1 cellular context compared by ENCODE assay signal in genomic region chr1:996851-997727, GRCh38.
TF ChIP-seq lines count a peak whose summit lies in the region.

No MANE protein-coding gene starts in this region.

TF ChIP-seq in IMR-90, 13 proteins besides CTCF, POLR2A, EP300 and RAD21:
- TF ChIP-seq USF2 (IDR thresholded peaks at IDR 0.05; ENCODE audit: low read depth, low read length) (no peak), NFE2L2 (IDR thresholded peaks at IDR 0.05; ENCODE audit: low read depth, low read length) (no peak), MAZ (IDR thresholded peaks at IDR 0.05; ENCODE audit: borderline replicate concordance, low read depth, low read length) (no peak), RCOR1 (IDR thresholded peaks at IDR 0.05; ENCODE audit: insufficient replicate concordance, low read length) (no peak), MXI1 (IDR thresholded peaks at IDR 0.05; ENCODE audit: borderline replicate concordance, low read depth, low read length) (no peak), CEBPB (IDR thresholded peaks at IDR 0.05; ENCODE audit: low read depth, low read length) (no peak), MAFK (IDR thresholded peaks at IDR 0.05; ENCODE audit: low read depth, low read length) (no peak), ELK1 (IDR thresholded peaks at IDR 0.05; ENCODE audit: borderline replicate concordance, low read depth, low read length) (no peak), SMC3 (IDR thresholded peaks at IDR 0.05; ENCODE audit: low read depth, low read length) (no peak)
TF ChIP-seq in IMR-90: peak in this region for 0.
